32 cellular contexts compared by ENCODE assay signal in the genomic region with DNA sequence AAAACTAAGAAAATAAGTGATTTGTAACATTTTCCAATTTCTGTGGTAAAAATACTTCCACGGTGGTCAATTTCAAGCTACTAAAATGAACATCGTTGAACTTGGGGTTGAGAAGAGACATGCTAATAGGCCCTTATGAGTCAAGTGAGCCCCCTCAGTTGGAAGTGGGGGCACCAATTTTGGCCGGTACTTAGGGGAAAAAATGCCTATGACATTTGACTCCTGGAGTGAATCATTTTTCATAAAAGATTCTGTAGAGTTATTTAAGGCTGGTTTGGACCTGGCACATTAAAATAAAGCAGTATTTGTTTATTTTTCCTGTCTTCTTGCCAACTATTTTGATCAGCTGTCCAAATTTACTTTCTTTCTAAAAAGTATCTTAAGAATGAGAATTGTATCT. TPM values are rescaled to one million over a fixed set of nuclear protein-coding genes. Genes with fewer than 3 reads are reported as not detected.
A peak's percentile ranks its signal among the peaks of the same experiment; 100 is the strongest.
DNase-seq lines count a peak whose midpoint lies in the region; ATAC-seq, FAIRE-seq and TF ChIP-seq lines count a peak whose summit lies in the region.
"Had no signal": no experiment of that assay in that cellular context is flagged by ENCODE, and none has a peak within 500 bp of the region (broad histone marks: within the 10 kb centered on the region; RNA-seq: fewer than 3 reads in every experiment).

No MANE protein-coding gene starts in this region.

- H3K9me3 ChIP-seq in A549: peaks cover 5% of the 10 kb centered on the region
- H3K9me3 ChIP-seq in MG63: 0 out of 2 replicates have a peak, but pooled peaks cover 4% of the 10 kb centered on the region
- H3K9me3 ChIP-seq: adrenal gland had no signal

- H3K27ac ChIP-seq in A549: peak overlapping the region in 1 of 2 experiments; percentile 52; a peak in 2 of 6 replicates
- H3K27ac ChIP-seq: adrenal gland, hepatocyte, skin epidermis had no signal

- TF ChIP-seq POLR2A in A549 (IDR thresholded peaks at IDR 0.05; ENCODE audit: low read length): no peak

- DNase-seq in A549 (ENCODE audit: low read depth in 1 of 2, low spot score in 1 of 2) (no peak), MG63 (peak; percentile 61), choroid plexus epithelial cell (ENCODE audit: low read depth) (peak; percentile 40), myocyte (ENCODE audit: low read depth) (peak; percentile 40), Kasumi-1 (lab: John Stamatoyannopoulos, UW) (no peak), NCI-H2196 (lab: John Stamatoyannopoulos, UW; ENCODE audit: unreplicated experiment) (no peak), GDM1 (lab: John Stamatoyannopoulos, UW) (no peak)
- DNase-seq: 8988T; activated CD4-positive, alpha-beta T cell treated with anti-CD3 and anti-CD28 coated beads, Interleukin-2, amount 50 U/mL, for 48 hours; activated naive CD4-positive, alpha-beta T cell treated with anti-CD3 and anti-CD28 coated beads for 36 hours; adrenal gland; DND-41; endodermal cell; GOT3; HFFc6; MM.1S; NCI-H1930; NCI-H2171 treated with DMSO at 0.1 percent for 48 hours; NCI-H510A treated with DMSO at 0.1 percent for 48 hours; occipital lobe; Right ventricle myocardium superior; stimulated activated naive B cell treated with anti-CD40 and anti-IgM and Interleukin-4, amounts not matched to agents 10 μg/mL and 1 μg/mL and 100 μg/mL, for 72 hours; T-helper 2 cell had no signal

- POLR2A ChIA-PET in A549 (lab: Yijun Ruan, JAX): no interaction called here

- no peak for FAIRE-seq in A549 (lab: Jason Lieb, UNC)
- FAIRE-seq: D721Med, frontal cortex had no signal

- CTCF ChIA-PET in A549 (lab: Yijun Ruan, JAX): no interaction called here

- no peaks in the 10 kb centered on the region for H3K27me3 ChIP-seq in MG63
- H3K27me3 ChIP-seq: adrenal gland, hepatocyte had no signal

- H3K4me1 ChIP-seq in A549: peaks cover 16% of the 10 kb centered on the region
- H3K4me1 ChIP-seq: adrenal gland had no signal

- H3K4me3 ChIP-seq in A549 (no peak overlapping the region), MG63 (no peak overlapping the region), choroid plexus epithelial cell (ENCODE audit: low read depth, low read length) (no peak overlapping the region)
- H3K4me3 ChIP-seq: adrenal gland, hepatocyte, lung, skin epidermis had no signal

- H3K4me2 ChIP-seq in A549: peak overlapping the region; percentile 12; the same call in 2 of the 3 replicates
- H3K4me2 ChIP-seq: hepatocyte had no signal

- TF ChIP-seq CTCF in A549 (IDR thresholded peaks at IDR 0.05) (no peak), choroid plexus epithelial cell (conservative IDR thresholded peaks at IDR 0.05; ENCODE audit: low read depth, low read length) (no peak)

- no peak for ATAC-seq in A549
- ATAC-seq in HG03460 (IDR thresholded peaks at IDR 0.05; ENCODE audit: unreplicated experiment): no peak
- ATAC-seq: activated CD4-positive, CD25-positive, alpha-beta regulatory T cell treated with anti-CD3 and anti-CD28 coated beads, Interleukin-2, amount 50 U/mL, for 24 hours; natural killer cell treated with Interleukin-12 subunit alpha and Interleukin-12 subunit beta and Interleukin-15 and Interleukin-18, amount 100 ng/mL, for 72 hours; Panc1; stimulated activated naive B cell treated with anti-CD40 and anti-IgM and Interleukin-4, amounts not matched to agents 10 μg/mL and 1 μg/mL and 100 μg/mL, for 72 hours had no signal

- TF ChIP-seq EP300 in A549 (IDR thresholded peaks at IDR 0.05): no peak

- WGBS in A549 (ENCODE audit: missing lambda C conversion rate): 65% methylated on average over 3 of the region's 3 CpGs

- no peak for TF ChIP-seq RAD21 in A549 (conservative IDR thresholded peaks at IDR 0.05 in 1 of 2, IDR thresholded peaks at IDR 0.05 in 1 of 2)

- H3K36me3 ChIP-seq in MG63: no peaks in the 10 kb centered on the region
- H3K36me3 ChIP-seq: adrenal gland had no signal

TF ChIP-seq in A549, 52 proteins besides CTCF, POLR2A, EP300 and RAD21:
- TF ChIP-seq NFE2L2 (conservative IDR thresholded peaks at IDR 0.05; ENCODE audit: low read length) (no peak), ZNF302 (CRISPR knock-in tag; IDR thresholded peaks at IDR 0.05) (no peak), BHLHE40 (IDR thresholded peaks at IDR 0.05; ENCODE audit: low read depth, low read length) (no peak), MAZ (IDR thresholded peaks at IDR 0.05; ENCODE audit: borderline replicate concordance, low read depth, low read length) (no peak), CBX2 (IDR thresholded peaks at IDR 0.05; ENCODE audit: borderline replicate concordance, low read depth) (no peak), HEYL (CRISPR knock-in tag; IDR thresholded peaks at IDR 0.05) (no peak), RCOR1 (IDR thresholded peaks at IDR 0.05; ENCODE audit: low read depth, low read length) (no peak), RNF2 (IDR thresholded peaks at IDR 0.05; ENCODE audit: borderline replicate concordance, low read depth) (no peak), USF2 (IDR thresholded peaks at IDR 0.05) (no peak), HOXB5 (CRISPR knock-in tag; IDR thresholded peaks at IDR 0.05) (no peak), POLR2AphosphoS2 (conservative IDR thresholded peaks at IDR 0.05; ENCODE audit: low read length) (no peak), RARB (CRISPR knock-in tag; IDR thresholded peaks at IDR 0.05) (no peak), NPAS2 (CRISPR knock-in tag; IDR thresholded peaks at IDR 0.05; ENCODE audit: borderline replicate concordance) (no peak), JUNB (IDR thresholded peaks at IDR 0.05) (no peak), HDAC2 (IDR thresholded peaks at IDR 0.05) (no peak), ZFP36 (IDR thresholded peaks at IDR 0.05; ENCODE audit: borderline replicate concordance, partially characterized antibody) (no peak)
- TF ChIP-seq, protein P1, sequence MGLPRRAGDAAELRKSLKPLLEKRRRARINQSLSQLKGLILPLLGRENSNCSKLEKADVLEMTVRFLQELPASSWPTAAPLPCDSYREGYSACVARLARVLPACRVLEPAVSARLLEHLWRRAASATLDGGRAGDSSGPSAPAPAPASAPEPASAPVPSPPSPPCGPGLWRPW (IDR thresholded peaks at IDR 0.05): no peak
TF ChIP-seq in A549: peak in this region for 0.

RNA-seq across cellular contexts. Expression of gene CAP2, which starts 32.4 kb away (rescaled TPM):
- polyA plus RNA-seq in A549 (2011; rRNA removed): 38.1 and 43.3 TPM in 2 replicates
- 15.8 and 18.2 TPM in 2 replicates for polyA plus RNA-seq in A549 (2012; cell fraction: cytosol; rRNA removed)
- 12.3 and 16.1 TPM in 2 replicates for polyA plus RNA-seq in A549 (2012; cell fraction: nucleus; rRNA removed)
- 26.0 to 30.7 TPM (median 27.2 TPM) in 3 replicates for polyA plus RNA-seq in A549 (2017; fragmentation: RNase III; extraction: RNeasy Plus Mini Kit Qiagen cat#74134 plus additional on column Dnase treatment)
- polyA minus RNA-seq in A549 (2011; rRNA and poly(A)+ RNA removed): 16.8 and 20.0 TPM in 2 replicates
- total RNA-seq in MG63 (2014; rRNA removed; shearing (Covaris generic); ENCODE audit: low replicate concordance): 3.2 and 5.4 TPM in 2 replicates
- 187 and 262 TPM in 2 replicates for total RNA-seq in myocyte
- 118 TPM for polyA plus RNA-seq in myocyte (2012)
- total RNA-seq: activated naive CD4-positive, alpha-beta T cell treated with anti-CD3 and anti-CD28 coated beads for 36 hours; natural killer cell treated with Interleukin-12 subunit alpha and Interleukin-12 subunit beta and Interleukin-15 and Interleukin-18, amount 100 ng/mL, for 72 hours had no signal

Comparison
In these comparisons a context has a peak if more than half of its experiments do, and no peak if none do; other contexts are left out.
1. DNase-seq: peak in MG63 (single experiment), choroid plexus epithelial cell (single experiment) and myocyte (single experiment); none in A549 (0 of 2), Kasumi-1 (0 of 2), NCI-H2196 (single experiment) and GDM1 (single experiment).
2. RNA of gene CAP2, which starts 32.4 kb away (total RNA-seq): 187 to 262 TPM in myocyte; 3.2 to 5.4 TPM in MG63; every median in the first group is over 10 times any median in the second.